ENCODE assay signal across 27 cellular contexts in the genomic region with DNA sequence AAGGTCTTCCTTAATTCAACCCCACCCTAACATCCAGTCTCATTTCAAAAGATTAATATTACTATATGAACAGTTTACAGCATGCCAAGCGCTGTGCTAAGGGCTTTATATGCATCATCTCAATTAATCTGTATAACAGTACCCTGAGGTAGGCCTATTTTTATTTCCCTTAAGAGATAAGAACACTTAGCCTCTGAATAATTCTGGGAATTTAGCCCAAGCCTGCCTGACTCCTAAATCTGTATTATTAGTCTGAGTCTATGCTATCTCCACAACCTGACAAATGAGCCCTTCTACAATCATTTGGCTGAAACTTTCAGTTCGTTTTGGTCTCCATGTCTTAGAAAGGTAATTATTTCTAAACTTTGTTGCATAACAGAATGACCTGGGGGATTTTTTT.
DNase-seq lines count a peak whose midpoint lies in the region; ATAC-seq and TF ChIP-seq lines count a peak whose summit lies in the region.
"Had no signal": no experiment of that assay in that cellular context is flagged by ENCODE, and none has a peak within 500 bp of the region (broad histone marks: within the 10 kb centered on the region; RNA-seq: fewer than 3 reads in every experiment).

No MANE protein-coding gene starts in this region.

- DNase-seq in NCI-H226 = peak; percentile 19
- peak; percentile 52 for DNase-seq in amniotic epithelial cell (ENCODE audit: low read depth)
- DNase-seq in omental fat pad (ENCODE audit: low spot score) = no peak
- DNase-seq in cardiac septum (ENCODE audit: low spot score) = no peak
- DNase-seq in activated CD4-positive, CD25-positive, alpha-beta regulatory T cell treated with anti-CD3 and anti-CD28 coated beads, Interleukin-2, amount 50 U/mL, for 72 hours = no peak
- DNase-seq: 8988T; ACHN; AML-193; BE2C; C1 segment of cervical spinal cord; Caco-2; Calu3; CD4-positive, alpha-beta memory T cell; CD4-positive, alpha-beta T cell; CD4-positive, CD25-positive, alpha-beta regulatory T cell; CD8-positive, alpha-beta memory T cell; CD8-positive, alpha-beta T cell; COR-L47; DMS 273 treated with DMSO at 0.1 percent for 48 hours; DMS153; DMS53; DMS79; DMS79 treated with DMSO at 0.1 percent for 48 hours; DND-41; EL had no signal

- TF ChIP-seq CTCF in omental fat pad (IDR thresholded peaks at IDR 0.05) = no peak

- ATAC-seq in omental fat pad (ENCODE audit: low FRiP score) (peak; percentile 78), GM21381 (IDR thresholded peaks at IDR 0.05; ENCODE audit: unreplicated experiment) (no peak)
- ATAC-seq: A549; CD8-positive, alpha-beta T cell had no signal

- intact Hi-C loops in cardiac septum (cut with DNase I) = no loop called here

Comparison
In these comparisons a context has a peak if more than half of its experiments do, and no peak if none do; other contexts are left out.
1. DNase-seq: peak in NCI-H226 (single experiment) and amniotic epithelial cell (single experiment); none in omental fat pad (single experiment), cardiac septum (single experiment) and activated CD4-positive, CD25-positive, alpha-beta regulatory T cell treated with anti-CD3 and anti-CD28 coated beads, Interleukin-2, amount 50 U/mL, for 72 hours (single experiment).